ENCODE assay signal across 13 cellular contexts in genomic region chr10:10804998-10805737, GRCh38.
DNase-seq lines count a peak whose midpoint lies in the region; ATAC-seq lines count a peak whose summit lies in the region.
"Had no signal": no experiment of that assay in that cellular context is flagged by ENCODE, and none has a peak within 500 bp of the region (broad histone marks: within the 10 kb centered on the region; RNA-seq: fewer than 3 reads in every experiment).

No MANE protein-coding gene starts in this region.

- no peak overlapping the region for H2BK12ac ChIP-seq in trophoblast cell (ENCODE audit: low read length)

- no peak overlapping the region for H2AK5ac ChIP-seq in trophoblast cell (ENCODE audit: low read length)

- no peak overlapping the region for H4K8ac ChIP-seq in trophoblast cell (ENCODE audit: low read depth, low read length)

- no CpG with 5 or more reads among the region's 7 CpGs for WGBS in trophoblast cell (ENCODE audit: extremely low coverage, insufficient coverage, insufficient read length)

- no peak overlapping the region for H4K12ac ChIP-seq in trophoblast cell (ENCODE audit: low read depth, low read length)

- H3K18ac ChIP-seq in trophoblast cell (ENCODE audit: low read length) = no peak overlapping the region

- no peaks in the 10 kb centered on the region for H3K9me3 ChIP-seq in muscle layer of colon (ENCODE audit: low read length)
- H3K9me3 ChIP-seq in trophoblast cell (ENCODE audit: insufficient read depth, low read depth, low read length) = no peaks in the 10 kb centered on the region

- H3K36me3 ChIP-seq in muscle layer of colon (ENCODE audit: insufficient read depth, low read length) (no peaks in the 10 kb centered on the region), trophoblast cell (ENCODE audit: control insufficient read depth in 1 of 2, insufficient read depth in 2 of 2, low read length in 2 of 2) (no peaks in the 10 kb centered on the region)

- H3K27me3 ChIP-seq in muscle layer of colon (ENCODE audit: control insufficient read depth in 1 of 2, insufficient read depth in 2 of 2, low read length in 2 of 2) (no peaks in the 10 kb centered on the region), trophoblast cell (ENCODE audit: insufficient read depth, low read length) (no peaks in the 10 kb centered on the region)

- H3K4me2 ChIP-seq in trophoblast cell (ENCODE audit: low read length) = no peak overlapping the region

- no peaks in the 10 kb centered on the region for H3K79me1 ChIP-seq in trophoblast cell (ENCODE audit: low read length)

- DNase-seq in AG20443 (ENCODE audit: low spot score) = peak; percentile 61
- peak; percentile 40 for DNase-seq in M059J (ENCODE audit: low read depth)
- DNase-seq in trophoblast cell = no peak
- DNase-seq in NCI-H1694 (lab: John Stamatoyannopoulos, UW) = no peak
- no peak for DNase-seq in ecto neural progenitor cell (ENCODE audit: low spot score)
- DNase-seq: activated CD8-positive, alpha-beta memory T cell treated with anti-CD3 and anti-CD28 coated beads for 24 hours; effector memory CD4-positive, alpha-beta T cell; kidney; NCI-H1417; retina had no signal

- H2BK120ac ChIP-seq in trophoblast cell (ENCODE audit: insufficient read depth, low read length, poor library complexity) = no peak overlapping the region

- no peak overlapping the region for H4K91ac ChIP-seq in trophoblast cell (ENCODE audit: low read depth, low read length)

- H3K27ac ChIP-seq in muscle layer of colon (ENCODE audit: low read depth, low read length) = peak overlapping the region; percentile 48
- H3K27ac ChIP-seq in trophoblast cell (ENCODE audit: low read depth, low read length) = no peak overlapping the region

- H3K4me3 ChIP-seq in muscle layer of colon (ENCODE audit: low read depth in 1 of 2, low read length in 2 of 2) (no peak overlapping the region), trophoblast cell (ENCODE audit: low read depth, low read length) (no peak overlapping the region)

- no peak overlapping the region for H3K14ac ChIP-seq in trophoblast cell (ENCODE audit: low read length)

- ATAC-seq in esophagus mucosa (peak; percentile 28), GM19463 (IDR thresholded peaks at IDR 0.05; ENCODE audit: unreplicated experiment) (no peak)

- no peaks in the 10 kb centered on the region for H3K79me2 ChIP-seq in trophoblast cell (ENCODE audit: control insufficient read depth, insufficient read depth, low read length, poor library complexity)

- H2AFZ ChIP-seq in trophoblast cell (ENCODE audit: insufficient read depth, low read length, poor library complexity) = no peak overlapping the region

- peaks cover 32% of the 10 kb centered on the region for H3K4me1 ChIP-seq in muscle layer of colon (ENCODE audit: insufficient read depth, low read length)
- peaks cover 0 to 2% of the 10 kb centered on the region in 2 experiments for H3K4me1 ChIP-seq in trophoblast cell (ENCODE audit: control insufficient read depth in 1 of 2, insufficient read depth in 2 of 2, low read length in 2 of 2)

- H2BK5ac ChIP-seq in trophoblast cell (ENCODE audit: low read depth, low read length, poor library complexity) = no peak overlapping the region

- H3K4ac ChIP-seq in trophoblast cell (ENCODE audit: low read depth, low read length) = no peak overlapping the region

- H3K9ac ChIP-seq in muscle layer of colon (ENCODE audit: low read length) = no peak overlapping the region
- no peak overlapping the region for H3K9ac ChIP-seq in trophoblast cell (ENCODE audit: low read length)

- no peak overlapping the region for H3K23ac ChIP-seq in trophoblast cell (ENCODE audit: low read length)

Comparison
In these comparisons a context has a peak if more than half of its experiments do, and no peak if none do; other contexts are left out.
1. DNase-seq: peak in AG20443 (single experiment) and M059J (single experiment); none in trophoblast cell (0 of 2), NCI-H1694 (single experiment) and ecto neural progenitor cell (single experiment).